In genomic region chr14:56422703-56423213, GRCh38 we compare ENCODE assay signal across 8 cellular contexts.
DNase-seq lines count a peak whose midpoint lies in the region; ATAC-seq and TF ChIP-seq lines count a peak whose summit lies in the region.

No MANE protein-coding gene starts in this region.

- no peaks in the 10 kb centered on the region for H3K27me3 ChIP-seq in fibroblast of lung (ENCODE audit: control insufficient read depth, insufficient read depth, low read length)

- TF ChIP-seq CTCF in fibroblast of lung (conservative IDR thresholded peaks at IDR 0.05 in 1 of 2, IDR thresholded peaks at IDR 0.05 in 1 of 2; ENCODE audit: low read depth in 1 of 2, low read length in 2 of 2) (peak; percentile 80 to 86), natural killer cell (IDR thresholded peaks at IDR 0.05) (peak; percentile 26)

- ATAC-seq in natural killer cell = peak in 1 of 3 donors; percentile 57
- ATAC-seq in activated naive CD4-positive, alpha-beta T cell treated with anti-CD3 and anti-CD28 coated beads, Interleukin-2, amount 50 U/mL, for 72 hours = no peak

- H3K27ac Mint-ChIP-seq in activated naive CD4-positive, alpha-beta T cell treated with anti-CD3 and anti-CD28 coated beads for 36 hours = no peak overlapping the region
- no peak overlapping the region for H3K27ac Mint-ChIP-seq in natural killer cell
- no peak overlapping the region for H3K27ac Mint-ChIP-seq in activated naive CD4-positive, alpha-beta T cell treated with anti-CD3 and anti-CD28 coated beads, Interleukin-2, amount 50 U/mL, for 72 hours

- H3K27ac ChIP-seq in fibroblast of lung (ENCODE audit: insufficient read depth, low read length) = no peak overlapping the region

- H3K9me3 Mint-ChIP-seq in activated naive CD4-positive, alpha-beta T cell treated with anti-CD3 and anti-CD28 coated beads for 36 hours = no peaks in the 10 kb centered on the region
- no peaks in the 10 kb centered on the region for H3K9me3 Mint-ChIP-seq in natural killer cell
- no peaks in the 10 kb centered on the region for H3K9me3 Mint-ChIP-seq in activated naive CD4-positive, alpha-beta T cell treated with anti-CD3 and anti-CD28 coated beads, Interleukin-2, amount 50 U/mL, for 72 hours

- no peaks in the 10 kb centered on the region for H3K9me3 ChIP-seq in fibroblast of lung (ENCODE audit: control insufficient read depth, insufficient read depth, low read depth, low read length)

- H3K4me1 Mint-ChIP-seq in activated naive CD4-positive, alpha-beta T cell treated with anti-CD3 and anti-CD28 coated beads for 36 hours (ENCODE audit: low read depth) = no peaks in the 10 kb centered on the region
- H3K4me1 Mint-ChIP-seq in natural killer cell = no peaks in the 10 kb centered on the region

- CTCF ChIA-PET in activated naive CD4-positive, alpha-beta T cell treated with anti-CD3 and anti-CD28 coated beads for 36 hours (lab: Charles Lee) = interaction anchor here (0.6 to 1.5 kb wide), 4 partner anchors 34 to 692 kb away, joined by 3 to 4 read pairs (median 4); no protein-coding TSS in a partner anchor

- H3K4me3 Mint-ChIP-seq in activated naive CD4-positive, alpha-beta T cell treated with anti-CD3 and anti-CD28 coated beads for 36 hours = no peak overlapping the region
- no peak overlapping the region for H3K4me3 Mint-ChIP-seq in natural killer cell

- H3K36me3 ChIP-seq in fibroblast of lung (ENCODE audit: control insufficient read depth, insufficient read depth, low read length) = no peaks in the 10 kb centered on the region

- intact Hi-C loops in activated naive CD4-positive, alpha-beta T cell treated with anti-CD3 and anti-CD28 coated beads for 36 hours (cut with micrococcal nuclease) = loop anchor here (1.0 to 10.0 kb wide), 5 partner anchors 175 to 976 kb away; no protein-coding TSS in a partner anchor
- intact Hi-C loops in natural killer cell (cut with micrococcal nuclease) = loop anchor here (1.0 to 2.0 kb wide), 3 partner anchors 690 to 976 kb away; no protein-coding TSS in a partner anchor

- H3K36me3 Mint-ChIP-seq in activated naive CD4-positive, alpha-beta T cell treated with anti-CD3 and anti-CD28 coated beads for 36 hours (ENCODE audit: low read depth) = no peaks in the 10 kb centered on the region
- no peaks in the 10 kb centered on the region for H3K36me3 Mint-ChIP-seq in natural killer cell
- no peaks in the 10 kb centered on the region for H3K36me3 Mint-ChIP-seq in activated naive CD4-positive, alpha-beta T cell treated with anti-CD3 and anti-CD28 coated beads, Interleukin-2, amount 50 U/mL, for 72 hours

- no peak overlapping the region for H3K4me2 ChIP-seq in fibroblast of lung (ENCODE audit: extremely low read depth, insufficient read depth, low read length)

- peak; percentile 26 for DNase-seq in activated naive CD4-positive, alpha-beta T cell treated with anti-CD3 and anti-CD28 coated beads for 36 hours
- no peak for DNase-seq in activated naive CD4-positive, alpha-beta T cell treated with Interleukin-2 at 50 U/mL for 16 hours
- DNase-seq in NCI-H1105 treated with DMSO at 0.1 percent for 48 hours (lab: John Stamatoyannopoulos, UW) (peak; percentile 98), SKM-1 (lab: John Stamatoyannopoulos, UW; ENCODE audit: unreplicated experiment) (peak; percentile 2), fibroblast of lung (ENCODE audit: low read depth in 2 of 2) (peak; percentile 75 to 87), natural killer cell (no peak), 8988T (no peak)
- DNase-seq in activated naive CD4-positive, alpha-beta T cell treated with anti-CD3 and anti-CD28 coated beads, Interleukin-2, amount 50 U/mL, for 72 hours (ENCODE audit: low spot score in 2 of 2) = no peak

- H3K27me3 Mint-ChIP-seq in activated naive CD4-positive, alpha-beta T cell treated with anti-CD3 and anti-CD28 coated beads for 36 hours (ENCODE audit: low read depth) = no peaks in the 10 kb centered on the region
- H3K27me3 Mint-ChIP-seq in natural killer cell (ENCODE audit: low read depth in 2 of 2) = peaks cover 7 to 22% of the 10 kb centered on the region in 2 donors

- no peak overlapping the region for H2AFZ ChIP-seq in fibroblast of lung (ENCODE audit: low read length)

- H3K4me3 ChIP-seq in fibroblast of lung (replicated peaks in 1 of 4; ENCODE audit: control extremely low read depth in 1 of 4, insufficient read depth in 1 of 4, low read depth in 3 of 4, low read length in 4 of 4) = no peak overlapping the region

- H3K79me2 ChIP-seq in fibroblast of lung (ENCODE audit: control insufficient read depth, insufficient read depth, low read length) = no peaks in the 10 kb centered on the region

- H4K20me1 ChIP-seq in fibroblast of lung (ENCODE audit: control insufficient read depth, extremely low read depth, insufficient read depth, low read length) = no peaks in the 10 kb centered on the region

- H3K4me1 ChIP-seq in fibroblast of lung (ENCODE audit: control insufficient read depth, extremely low read depth, insufficient read depth, low read length) = no peaks in the 10 kb centered on the region

- no peak overlapping the region for H3K9ac ChIP-seq in fibroblast of lung (ENCODE audit: insufficient read depth, low read length)

Comparison
In these comparisons a context has a peak if more than half of its experiments do, and no peak if none do; other contexts are left out.
1. DNase-seq: peak in activated naive CD4-positive, alpha-beta T cell treated with anti-CD3 and anti-CD28 coated beads for 36 hours (single experiment), NCI-H1105 treated with DMSO at 0.1 percent for 48 hours (single experiment), SKM-1 (single experiment) and fibroblast of lung (2 of 2); none in activated naive CD4-positive, alpha-beta T cell treated with Interleukin-2 at 50 U/mL for 16 hours (single experiment), natural killer cell (single experiment), 8988T (single experiment) and activated naive CD4-positive, alpha-beta T cell treated with anti-CD3 and anti-CD28 coated beads, Interleukin-2, amount 50 U/mL, for 72 hours (0 of 2).